11 cellular contexts compared by ENCODE assay signal in genomic region chr18:9535430-9535972, GRCh38.
A peak's percentile ranks its signal among the peaks of the same experiment; 100 is the strongest.
DNase-seq lines count a peak whose midpoint lies in the region; ATAC-seq and TF ChIP-seq lines count a peak whose summit lies in the region.
"Had no signal": no experiment of that assay in that cellular context is flagged by ENCODE, and none has a peak within 500 bp of the region (broad histone marks: within the 10 kb centered on the region; RNA-seq: fewer than 3 reads in every experiment).

No MANE protein-coding gene starts in this region.

- no peak for TF ChIP-seq POLR2A in uterus (IDR thresholded peaks at IDR 0.05)

- H3K27ac Mint-ChIP-seq in nephron: peak overlapping the region; percentile 58 to 90 (median 70)

- peaks cover 6% of the 10 kb centered on the region for H3K4me1 Mint-ChIP-seq in nephron

- H3K36me3 ChIP-seq in heart right ventricle: peaks cover 0 to 93% (median 49%) of the 10 kb centered on the region in 9 donors
- no peaks in the 10 kb centered on the region for H3K36me3 ChIP-seq in uterus

- H3K9me3 ChIP-seq in heart right ventricle (no peaks in the 10 kb centered on the region), uterus (no peaks in the 10 kb centered on the region)

- H3K27ac ChIP-seq in heart right ventricle: no peak overlapping the region
- H3K27ac ChIP-seq in coronary artery: peak overlapping the region; percentile 34 to 86
- H3K27ac ChIP-seq in uterus: peak overlapping the region; percentile 49 to 55

- no peak for TF ChIP-seq CTCF in heart right ventricle (IDR thresholded peaks at IDR 0.05)
- no peak for TF ChIP-seq CTCF in coronary artery (IDR thresholded peaks at IDR 0.05)
- TF ChIP-seq CTCF in nephron (IDR thresholded peaks at IDR 0.05; ENCODE audit: unreplicated experiment in 3 of 3): no peak
- TF ChIP-seq CTCF in uterus (IDR thresholded peaks at IDR 0.05): no peak

- in situ Hi-C loops in KBM-7 (cut with MboI; ENCODE audit: low pct_unique_long_range_greater_than_20kb, low sequenced_read_pairs): no loop called here

- H3K9me3 Mint-ChIP-seq in nephron: no peaks in the 10 kb centered on the region

- peak overlapping the region in 1 of 3 experiments; percentile 16 for H3K4me3 Mint-ChIP-seq in nephron

- H3K4me1 ChIP-seq in heart right ventricle (peaks cover 0 to 6% (median 0%) of the 10 kb centered on the region in 9 donors), uterus (no peaks in the 10 kb centered on the region)

- H3K36me3 Mint-ChIP-seq in nephron (ENCODE audit: low read depth): peaks cover 43% of the 10 kb centered on the region

- intact Hi-C loops in heart right ventricle (cut with DNase I) (loop anchor here in 1 of 10 donors (10.0 kb wide), 1 partner anchor 61 kb away; the partner anchor contains the start of gene RALBP1), Right ventricle myocardium inferior (cut with DNase I) (no loop called here), uterus (cut with DNase I; ENCODE audit: low total_unique reads) (no loop called here)

- H3K4me3 ChIP-seq in heart right ventricle (no peak overlapping the region), coronary artery (peak overlapping the region; percentile 56), uterus (peak overlapping the region in 1 of 2 donors; percentile 11)
- H3K4me3 ChIP-seq: GM12878 had no signal

- WGBS in heart right ventricle, 2 donors: 82 to 87% methylated on average over 26 of the region's 26 CpGs

- no peaks in the 10 kb centered on the region for H3K27me3 ChIP-seq in heart right ventricle
- H3K27me3 ChIP-seq in uterus: no peaks in the 10 kb centered on the region

- no peak for DNase-seq in heart right ventricle
- no peak for DNase-seq in Right ventricle myocardium inferior (ENCODE audit: missing footprints)
- DNase-seq in coronary artery (ENCODE audit: low spot score): peak; percentile 80
- DNase-seq in uterus: peak; percentile 28 to 37
- no peak for DNase-seq in NCI-H1930 (lab: John Stamatoyannopoulos, UW)
- no peak for DNase-seq in KBM-7
- DNase-seq in germinal center (ENCODE audit: low spot score): no peak
- DNase-seq: AML-193, NCI-H187 had no signal

- H3K27me3 Mint-ChIP-seq in nephron (ENCODE audit: low read depth): no peaks in the 10 kb centered on the region

- ATAC-seq in heart right ventricle (peak in 5 of 8 donors; percentile 16 to 56 (median 48)), Right ventricle myocardium inferior (no peak)
- ATAC-seq: GM12878 had no signal

Comparison
In these comparisons a context has a peak if more than half of its experiments do, and no peak if none do; other contexts are left out.
1. DNase-seq: peak in coronary artery (single experiment) and uterus (2 of 2); none in heart right ventricle (0 of 2), Right ventricle myocardium inferior (single experiment), NCI-H1930 (0 of 2), KBM-7 (single experiment) and germinal center (single experiment).
2. H3K27ac ChIP-seq: peak in coronary artery (2 of 2) and uterus (2 of 2); none in heart right ventricle (0 of 10).